Comparison of ENCODE assay signal across 8 cellular contexts in the genomic region with DNA sequence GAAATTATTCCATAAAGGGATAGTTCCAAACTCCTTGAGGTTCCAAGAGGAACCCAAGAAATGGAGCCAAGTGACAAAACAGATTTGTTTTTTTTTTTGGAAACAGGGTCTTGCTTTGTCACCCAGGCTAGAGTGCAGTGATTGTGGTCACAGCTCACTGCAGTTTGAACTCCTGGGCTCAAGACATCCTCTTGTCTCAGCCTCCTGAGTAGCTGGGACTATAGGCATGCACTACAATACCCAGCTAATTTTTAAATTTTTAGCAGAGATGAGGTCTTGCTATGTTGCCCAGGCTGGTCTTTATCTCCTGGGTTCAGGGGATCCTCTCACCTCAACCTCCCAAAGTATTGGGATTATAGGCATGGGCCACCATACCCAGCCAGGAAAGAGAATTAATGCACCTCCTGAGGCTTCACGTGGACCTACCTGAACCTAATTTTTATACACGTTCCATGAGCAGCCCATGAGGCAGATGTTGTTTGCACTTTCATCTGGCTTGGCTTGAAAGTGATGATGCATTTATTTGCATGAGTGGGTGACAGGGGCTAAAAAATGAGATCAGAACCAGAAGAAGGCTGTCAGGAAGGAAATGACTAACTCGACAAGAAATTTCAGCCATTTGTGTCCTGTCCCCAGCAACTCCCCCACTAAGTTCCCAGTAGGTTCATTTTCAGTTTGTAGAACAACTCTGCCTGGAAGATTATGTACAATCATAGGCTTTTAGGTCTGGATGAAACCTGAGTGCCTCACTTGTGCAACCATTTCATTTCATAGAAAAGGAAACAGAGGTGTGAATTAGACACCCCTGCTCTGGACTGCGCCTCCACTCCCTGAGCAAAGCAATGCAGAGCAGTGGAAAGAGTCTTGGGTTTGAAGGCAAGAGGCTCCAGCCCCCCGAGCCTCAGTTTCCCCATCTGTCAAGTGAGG. TPM values are rescaled to one million over a fixed set of nuclear protein-coding genes. Genes with fewer than 3 reads are reported as not detected.
DNase-seq lines count a peak whose midpoint lies in the region; ATAC-seq, FAIRE-seq and TF ChIP-seq lines count a peak whose summit lies in the region.

No MANE protein-coding gene starts in this region.

- ATAC-seq in HG02852 (IDR thresholded peaks at IDR 0.05; ENCODE audit: unreplicated experiment) (peak; percentile 92), PC-3 (peak; percentile 37)

- no peak overlapping the region for H3K27ac ChIP-seq in PC-3 (ENCODE audit: low read length)
- H3K27ac ChIP-seq in fibroblast of lung (ENCODE audit: insufficient read depth, low read length): no peak overlapping the region

- H3K36me3 ChIP-seq in PC-3 (ENCODE audit: low read depth, low read length) (no peaks in the 10 kb centered on the region), fibroblast of lung (ENCODE audit: control insufficient read depth, insufficient read depth, low read length) (no peaks in the 10 kb centered on the region)

- H3K4me2 ChIP-seq in PC-3 (ENCODE audit: low read length) (peak overlapping the region; percentile 42), fibroblast of lung (ENCODE audit: extremely low read depth, insufficient read depth, low read length) (no peak overlapping the region)

- DNase-seq in A172 (ENCODE audit: low spot score) (peak; percentile 95), GM18507 (ENCODE audit: extremely low spot score, insufficient read length, low read depth) (peak; percentile 59), PC-3 (peak; percentile 73), fibroblast of lung (ENCODE audit: low read depth in 2 of 2) (peak; percentile 22 to 85), NCI-H2029 treated with DMSO at 0.1 percent for 48 hours (lab: John Stamatoyannopoulos, UW) (no peak), NCI-H1417 (lab: John Stamatoyannopoulos, UW) (no peak), NCI-H128 (lab: John Stamatoyannopoulos, UW; ENCODE audit: unreplicated experiment) (no peak)

- TF ChIP-seq CTCF in PC-3 (conservative IDR thresholded peaks at IDR 0.05; ENCODE audit: low read depth, low read length) (no peak), fibroblast of lung (conservative IDR thresholded peaks at IDR 0.05 in 1 of 2, IDR thresholded peaks at IDR 0.05 in 1 of 2; ENCODE audit: low read depth in 1 of 2, low read length in 2 of 2) (no peak)

- FAIRE-seq in GM18507 (lab: Jason Lieb, UNC): peak; percentile 96

- intact Hi-C loops in PC-3 (cut with micrococcal nuclease): no loop called here

- CTCF ChIA-PET in PC-3 (lab: Charles Lee): no interaction called here

- no peaks in the 10 kb centered on the region for H3F3A ChIP-seq in PC-3 (ENCODE audit: low read length, unreplicated experiment)

- H3K27me3 ChIP-seq in PC-3 (ENCODE audit: low read length) (peaks cover 30% of the 10 kb centered on the region), fibroblast of lung (ENCODE audit: control insufficient read depth, insufficient read depth, low read length) (peaks cover 7% of the 10 kb centered on the region)

- H3K9me3 ChIP-seq in PC-3 (ENCODE audit: low read length) (no peaks in the 10 kb centered on the region), fibroblast of lung (ENCODE audit: control insufficient read depth, insufficient read depth, low read depth, low read length) (no peaks in the 10 kb centered on the region)

- POLR2A ChIA-PET in PC-3 (lab: Charles Lee; ENCODE audit: unreplicated experiment): no interaction called here

- H3K79me2 ChIP-seq in PC-3 (ENCODE audit: low read length) (no peaks in the 10 kb centered on the region), fibroblast of lung (ENCODE audit: control insufficient read depth, insufficient read depth, low read length) (no peaks in the 10 kb centered on the region)

- H3K4me3 ChIP-seq in PC-3 (ENCODE audit: low read length): no peak overlapping the region
- H3K4me3 ChIP-seq in fibroblast of lung (replicated peaks in 1 of 4; ENCODE audit: control extremely low read depth in 1 of 4, insufficient read depth in 1 of 4, low read depth in 3 of 4, low read length in 4 of 4): no peak overlapping the region

- no TSS peak for BruUV-seq in PC-3 (replicated peaks; lab: Mats Ljungman, UMichigan)

- no peaks in the 10 kb centered on the region for H4K20me1 ChIP-seq in PC-3 (ENCODE audit: low read length)
- no peaks in the 10 kb centered on the region for H4K20me1 ChIP-seq in fibroblast of lung (ENCODE audit: control insufficient read depth, extremely low read depth, insufficient read depth, low read length)

- H3K9me2 ChIP-seq in PC-3 (replicated peaks; ENCODE audit: low read length): no peaks in the 10 kb centered on the region

- H2AFZ ChIP-seq in PC-3 (ENCODE audit: low read length) (no peak overlapping the region), fibroblast of lung (ENCODE audit: low read length) (no peak overlapping the region)

- H3K4me1 ChIP-seq in PC-3 (ENCODE audit: insufficient read depth, low read length) (peaks cover 25% of the 10 kb centered on the region), fibroblast of lung (ENCODE audit: control insufficient read depth, extremely low read depth, insufficient read depth, low read length) (no peaks in the 10 kb centered on the region)

- no peak overlapping the region for H3K9ac ChIP-seq in PC-3 (ENCODE audit: low read length)
- H3K9ac ChIP-seq in fibroblast of lung (ENCODE audit: insufficient read depth, low read length): no peak overlapping the region

RNA-seq across cellular contexts. Expression of gene IRF8, which starts 10.3 kb away (rescaled TPM):
- total RNA-seq in A172 (2014; rRNA removed; shearing (Covaris generic)): 0.05 and 0.12 TPM in 2 replicates
- total RNA-seq in PC-3 (2014; rRNA removed) (not detected in 2 replicates), fibroblast of lung (0.26 TPM in 1 of 2 replicates, not detected in the other)
- 0.14 TPM in 1 of 2 replicates, not detected in the other for polyA plus RNA-seq in fibroblast of lung
- not detected in 2 replicates for polyA plus RNA-seq in fibroblast of lung (2012)
- polyA minus RNA-seq in fibroblast of lung (ENCODE audit: low replicate concordance): not detected in 2 replicates

Comparison
In these comparisons a context has a peak if more than half of its experiments do, and no peak if none do; other contexts are left out.
1. DNase-seq: peak in A172 (single experiment), GM18507 (single experiment), PC-3 (single experiment) and fibroblast of lung (2 of 2); none in NCI-H2029 treated with DMSO at 0.1 percent for 48 hours (single experiment), NCI-H1417 (0 of 3) and NCI-H128 (single experiment).